Comparison of ENCODE assay signal across 18 cellular contexts in the genomic region with DNA sequence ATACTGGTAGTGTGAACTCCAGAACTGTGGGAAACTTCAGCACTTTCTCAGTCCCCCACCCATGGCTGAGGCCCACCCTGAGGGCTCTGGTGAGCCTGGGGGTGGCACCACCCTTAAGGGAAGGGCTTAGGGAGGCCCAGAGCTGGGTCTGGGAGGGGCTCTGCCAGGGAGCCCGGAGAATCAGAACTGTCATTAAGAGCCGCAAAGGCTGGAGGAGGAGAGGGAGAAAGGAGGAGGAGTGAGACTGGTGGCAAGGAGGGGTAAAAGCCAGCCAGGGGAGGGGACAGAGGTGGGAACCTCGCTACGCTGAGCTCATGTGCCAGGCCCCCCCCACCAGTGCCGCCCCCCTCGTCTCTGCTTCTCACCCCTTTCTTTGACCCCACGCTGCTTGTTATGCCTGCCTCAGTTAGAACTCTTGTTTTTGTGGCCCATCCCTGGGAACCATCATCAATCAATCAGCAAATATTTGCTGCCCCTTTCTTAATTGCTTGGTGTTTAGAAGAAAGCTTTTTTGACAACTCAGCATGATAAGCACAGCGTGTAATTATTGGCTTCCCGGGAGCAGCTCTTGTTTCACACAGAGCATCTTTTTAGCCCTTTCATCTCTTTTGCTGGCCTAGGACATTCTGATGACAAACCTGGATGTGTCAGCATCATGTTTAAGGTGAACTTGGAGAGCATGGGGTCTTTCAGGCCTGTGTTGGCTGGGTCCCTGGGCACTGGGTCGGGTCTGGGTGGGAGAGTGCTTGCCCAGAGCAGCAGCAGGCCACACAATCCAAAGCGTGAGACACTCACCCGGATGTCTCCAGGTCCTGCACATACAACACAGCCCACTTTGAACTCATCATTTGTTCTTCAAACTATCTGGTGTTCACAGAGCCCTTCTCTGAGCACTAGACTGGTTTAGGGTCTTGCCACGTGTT.
DNase-seq lines count a peak whose midpoint lies in the region; ATAC-seq, FAIRE-seq and TF ChIP-seq lines count a peak whose summit lies in the region.
"Had no signal": no experiment of that assay in that cellular context is flagged by ENCODE, and none has a peak within 500 bp of the region (broad histone marks: within the 10 kb centered on the region; RNA-seq: fewer than 3 reads in every experiment).

No MANE protein-coding gene starts in this region.

- H3K27ac ChIP-seq in A549 (no peak overlapping the region), K562 (ENCODE audit: extremely low read depth, low read depth, low read length) (no peak overlapping the region)

- in situ Hi-C loops in K562 (cut with MboI) = no loop called here

- FAIRE-seq in A549 (lab: Jason Lieb, UNC) (no peak), K562 (lab: Jason Lieb, UNC) (no peak)
- FAIRE-seq: GM12891 had no signal

- H3K27me3 ChIP-seq in K562 (ENCODE audit: control insufficient read depth in 2 of 2, insufficient read depth in 2 of 2, low read length in 2 of 2) = peaks cover 20 to 46% of the 10 kb centered on the region in 2 experiments; a peak in 4 of 5 replicates
- H3K27me3 ChIP-seq: MG63 had no signal

- H3K4me1 ChIP-seq in A549 = no peaks in the 10 kb centered on the region
- no peaks in the 10 kb centered on the region for H3K4me1 ChIP-seq in K562 (replicated peaks in 1 of 2; ENCODE audit: control insufficient read depth in 2 of 2, insufficient read depth in 2 of 2, low read length in 2 of 2)

- TF ChIP-seq CTCF in A549 (IDR thresholded peaks at IDR 0.05) (no peak), K562 (IDR thresholded peaks at IDR 0.05 in 2 of 3, conservative IDR thresholded peaks at IDR 0.05 in 1 of 3; ENCODE audit: insufficient read depth in 2 of 3, low read depth in 1 of 3, low read length in 3 of 3) (no peak), nephron progenitor cell (IDR thresholded peaks at IDR 0.05) (no peak)

- H3K4me2 ChIP-seq in A549 (no peak overlapping the region), K562 (ENCODE audit: insufficient read depth, low read length) (no peak overlapping the region)
- H3K4me2 ChIP-seq: SK-N-SH had no signal

- ATAC-seq in A549 = no peak
- ATAC-seq in K562 = no peak
- ATAC-seq in GM19035 (IDR thresholded peaks at IDR 0.05; ENCODE audit: unreplicated experiment) = no peak
- no peak for ATAC-seq in GM19351 (IDR thresholded peaks at IDR 0.05; ENCODE audit: unreplicated experiment)
- ATAC-seq: Panc1, Right ventricle myocardium inferior had no signal

- POLR2A ChIA-PET in A549 (lab: Yijun Ruan, JAX) = no interaction called here
- POLR2A ChIA-PET in K562 (lab: Yijun Ruan, JAX) = interaction anchor here (0.5 kb wide), 1 partner anchor 78 kb away, joined by 3 read pairs; a partner anchor contains a TSS

- H3K27me3 Mint-ChIP-seq in nephron progenitor cell (ENCODE audit: low read depth, poor library complexity) = peaks cover 13% of the 10 kb centered on the region

- H3K4me3 ChIP-seq in A549 = no peak overlapping the region
- H3K4me3 ChIP-seq in K562 = no peak overlapping the region
- H3K4me3 ChIP-seq: MG63 had no signal

- intact Hi-C loops in K562 (cut with micrococcal nuclease) = no loop called here

- H3K9ac ChIP-seq in K562 (ENCODE audit: insufficient read depth in 1 of 2, low read depth in 2 of 2, low read length in 2 of 2) = no peak overlapping the region
- H3K9ac ChIP-seq: SK-N-SH had no signal

- H3K36me3 Mint-ChIP-seq in nephron progenitor cell (ENCODE audit: low read depth) = no peaks in the 10 kb centered on the region

- TF ChIP-seq EP300 in A549 (IDR thresholded peaks at IDR 0.05) (no peak), K562 (IDR thresholded peaks at IDR 0.05; ENCODE audit: low read length) (no peak)

- H3K4me1 Mint-ChIP-seq in nephron progenitor cell = peaks cover 11% of the 10 kb centered on the region

- H3K9me3 Mint-ChIP-seq in nephron progenitor cell = peaks cover 18% of the 10 kb centered on the region
- H3K9me3 Mint-ChIP-seq: HFFc6 had no signal

- no peaks in the 10 kb centered on the region for H3K36me3 ChIP-seq in K562 (ENCODE audit: control insufficient read depth, insufficient read depth, low read length)
- H3K36me3 ChIP-seq: MG63 had no signal

- H3K4me3 Mint-ChIP-seq in nephron progenitor cell = no peak overlapping the region
- H3K4me3 Mint-ChIP-seq: HFFc6 had no signal

- BruUV-seq in K562 (replicated peaks; lab: Mats Ljungman, UMichigan) = no TSS peak

- CTCF ChIA-PET in A549 (lab: Yijun Ruan, JAX) (no interaction called here), K562 (lab: Yijun Ruan, JAX; ENCODE audit: low intra/inter-chr PET ratio) (no interaction called here)

- no peaks in the 10 kb centered on the region for H3K9me1 ChIP-seq in K562 (ENCODE audit: control insufficient read depth, insufficient read depth, low read length)

- H3K79me2 ChIP-seq in K562 (ENCODE audit: control insufficient read depth, insufficient read depth, low read length) = no peaks in the 10 kb centered on the region

- H3K27ac Mint-ChIP-seq in nephron progenitor cell = peak overlapping the region; percentile 70
- H3K27ac Mint-ChIP-seq: HFFc6 had no signal

- WGBS in A549 (ENCODE audit: missing lambda C conversion rate) = 75% methylated on average over 13 of the region's 13 CpGs
- WGBS in K562 (ENCODE audit: insufficient coverage, low coverage, missing lambda C conversion rate) = 2% methylated on average over 13 of the region's 13 CpGs

- TF ChIP-seq POLR2A in A549 (IDR thresholded peaks at IDR 0.05; ENCODE audit: low read length) (no peak), K562 (conservative IDR thresholded peaks at IDR 0.05) (no peak)

- no peaks in the 10 kb centered on the region for H3K9me3 ChIP-seq in A549
- H3K9me3 ChIP-seq in K562 (replicated peaks; ENCODE audit: control insufficient read depth, insufficient read depth, low read depth, low read length) = no peaks in the 10 kb centered on the region
- H3K9me3 ChIP-seq: MG63, SK-N-SH had no signal

- TF ChIP-seq RAD21 in A549 (conservative IDR thresholded peaks at IDR 0.05 in 1 of 2, IDR thresholded peaks at IDR 0.05 in 1 of 2) = no peak
- TF ChIP-seq RAD21 in K562 (CRISPR knock-in tag; conservative IDR thresholded peaks at IDR 0.05 in 1 of 2, IDR thresholded peaks at IDR 0.05 in 1 of 2) = no peak

- H4K20me1 ChIP-seq in K562 (replicated peaks; ENCODE audit: control insufficient read depth, insufficient read depth, low read length) = no peaks in the 10 kb centered on the region

- H2AFZ ChIP-seq in K562 (ENCODE audit: low read depth, low read length) = no peak overlapping the region

- no peak for DNase-seq in A549 (ENCODE audit: low read depth in 1 of 2, low spot score in 1 of 2)
- DNase-seq in NCI-H1417 (lab: John Stamatoyannopoulos, UW) = peak in 2 of 3 experiments; percentile 82 to 91
- no peak for DNase-seq in K562 (ENCODE audit: extremely low read depth in 1 of 4, low spot score in 3 of 4)
- DNase-seq in nephron progenitor cell = no peak
- no peak for DNase-seq in HuH-7 (ENCODE audit: low spot score)
- DNase-seq in activated CD4-positive, alpha-beta T cell treated with anti-CD3 and anti-CD28 coated beads for 4 hours = no peak
- DNase-seq: AML-193, HFFc6, MG63, NCI-H1092 treated with DMSO at 0.1 percent for 48 hours, NCI-H2029 treated with DMSO at 0.1 percent for 48 hours, NCI-H524 treated with DMSO at 0.1 percent for 48 hours, SK-N-SH had no signal

TF ChIP-seq in A549, 52 proteins besides CTCF, POLR2A, EP300 and RAD21:
- TF ChIP-seq, protein P1, sequence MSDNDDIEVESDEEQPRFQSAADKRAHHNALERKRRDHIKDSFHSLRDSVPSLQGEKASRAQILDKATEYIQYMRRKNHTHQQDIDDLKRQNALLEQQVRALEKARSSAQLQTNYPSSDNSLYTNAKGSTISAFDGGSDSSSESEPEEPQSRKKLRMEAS (IDR thresholded peaks at IDR 0.05) = no peak
- peak; percentile 27 for TF ChIP-seq MAFK (IDR thresholded peaks at IDR 0.05; ENCODE audit: partially characterized antibody)

TF ChIP-seq in K562, 482 proteins besides CTCF, POLR2A, EP300 and RAD21:
- TF ChIP-seq ZNF316 (IDR thresholded peaks at IDR 0.05) (peak; percentile 53), ZFP30 (CRISPR knock-in tag; IDR thresholded peaks at IDR 0.05; ENCODE audit: borderline replicate concordance) (no peak)

Comparison
In these comparisons a context has a peak if more than half of its experiments do, and no peak if none do; other contexts are left out.
1. DNase-seq: peak in NCI-H1417 (2 of 3); none in A549 (0 of 2), K562 (0 of 4), nephron progenitor cell (single experiment), HuH-7 (single experiment) and activated CD4-positive, alpha-beta T cell treated with anti-CD3 and anti-CD28 coated beads for 4 hours (0 of 2).